In genomic region chr16:17145029-17145428, GRCh38 we compare ENCODE assay signal across 35 cellular contexts.
A peak's percentile ranks its signal among the peaks of the same experiment; 100 is the strongest.
DNase-seq lines count a peak whose midpoint lies in the region; ATAC-seq, FAIRE-seq and TF ChIP-seq lines count a peak whose summit lies in the region.
"Had no signal": no experiment of that assay in that cellular context is flagged by ENCODE, and none has a peak within 500 bp of the region (broad histone marks: within the 10 kb centered on the region; RNA-seq: fewer than 3 reads in every experiment).

No MANE protein-coding gene starts in this region.

- H3K9ac ChIP-seq in HepG2 (ENCODE audit: insufficient read depth, low read depth, low read length), result no peak overlapping the region
- no peak overlapping the region for H3K9ac ChIP-seq in H9 (ENCODE audit: extremely low read depth, insufficient read length, low read length)
- no peak overlapping the region for H3K9ac ChIP-seq in K562 (ENCODE audit: insufficient read depth in 1 of 2, low read depth in 2 of 2, low read length in 2 of 2)
- H3K9ac ChIP-seq: BLaER1; BLaER1 treated with 17β-estradiol and CSF1 and Interleukin-3, amounts not matched to agents 10 nM and 100 nM had no signal

- no peak overlapping the region for H2BK15ac ChIP-seq in H9 (ENCODE audit: low read depth, low read length)

- no peak overlapping the region for H2AK5ac ChIP-seq in H9 (ENCODE audit: insufficient read length, low read length)

- no peak overlapping the region for H2BK20ac ChIP-seq in H9 (ENCODE audit: low read depth, low read length, poor library complexity, severe bottlenecking)

- no peaks in the 10 kb centered on the region for H3K9me1 ChIP-seq in K562 (ENCODE audit: control insufficient read depth, insufficient read depth, low read length)

- H3K23me2 ChIP-seq in H9 (ENCODE audit: insufficient read length, low read depth, low read length, poor library complexity, severe bottlenecking), result no peaks in the 10 kb centered on the region

- in situ Hi-C loops in HepG2 (cut with HindIII; ENCODE audit: extremely low pct_ligation_motif_present, low pct_unique_long_range_greater_than_20kb) (no loop called here), K562 (cut with MboI) (no loop called here)

- no peaks in the 10 kb centered on the region for H3K27me3 ChIP-seq in HepG2 (ENCODE audit: control insufficient read depth in 1 of 2, insufficient read depth in 2 of 2, low read length in 2 of 2)
- H3K27me3 ChIP-seq in right lobe of liver, result no peaks in the 10 kb centered on the region
- no peaks in the 10 kb centered on the region for H3K27me3 ChIP-seq in H9 (ENCODE audit: insufficient read depth, low read length)
- H3K27me3 ChIP-seq in K562 (ENCODE audit: control insufficient read depth in 2 of 2, insufficient read depth in 2 of 2, low read length in 2 of 2), result no peaks in the 10 kb centered on the region
- no peaks in the 10 kb centered on the region for H3K27me3 ChIP-seq in MG63
- H3K27me3 ChIP-seq in H7 (ENCODE audit: control insufficient read depth, insufficient read depth, low read length), result no peaks in the 10 kb centered on the region
- H3K27me3 ChIP-seq: BE2C; BLaER1; BLaER1 treated with 17β-estradiol and CSF1 and Interleukin-3, amounts not matched to agents 10 nM and 100 nM had no signal

- FAIRE-seq in HepG2 (lab: Jason Lieb, UNC) (no peak), A549 (lab: Jason Lieb, UNC) (no peak), K562 (lab: Jason Lieb, UNC) (no peak)
- FAIRE-seq: A204.1, D721Med had no signal

- no peaks in the 10 kb centered on the region for H3K36me3 Mint-ChIP-seq in H9 (ENCODE audit: insufficient read depth in 1 of 3, low read depth in 3 of 3)

- no peaks in the 10 kb centered on the region for H3K4me1 ChIP-seq in HepG2 (ENCODE audit: insufficient read depth, low read length)
- no peaks in the 10 kb centered on the region for H3K4me1 ChIP-seq in right lobe of liver
- no peaks in the 10 kb centered on the region for H3K4me1 ChIP-seq in A549
- H3K4me1 ChIP-seq in H9 (ENCODE audit: insufficient read depth, low read length), result no peaks in the 10 kb centered on the region
- no peaks in the 10 kb centered on the region for H3K4me1 ChIP-seq in K562 (replicated peaks in 1 of 2; ENCODE audit: control insufficient read depth in 2 of 2, insufficient read depth in 2 of 2, low read length in 2 of 2)
- H3K4me1 ChIP-seq: BE2C; BLaER1; BLaER1 treated with 17β-estradiol and CSF1 and Interleukin-3, amounts not matched to agents 10 nM and 100 nM; Caco-2 had no signal

- DNase-seq in HepG2 (ENCODE audit: low spot score) (no peak), right lobe of liver (no peak), A549 (ENCODE audit: low read depth in 1 of 2, low spot score in 1 of 2) (no peak), H9 (no peak), K562 (ENCODE audit: extremely low read depth in 1 of 4, low spot score in 3 of 4) (no peak), MG63 (no peak), GM10248 (ENCODE audit: extremely low spot score) (no peak), H7 (no peak)
- DNase-seq: 8988T; ACHN; AML-193; BE2C; C1 segment of cervical spinal cord; Caco-2; Calu3; CD4-positive, alpha-beta memory T cell; CD4-positive, alpha-beta T cell; CD4-positive, CD25-positive, alpha-beta regulatory T cell; CD8-positive, alpha-beta memory T cell; CD8-positive, alpha-beta T cell; COR-L47; DMS 273 treated with DMSO at 0.1 percent for 48 hours; DMS153; DMS53; DMS79 treated with DMSO at 0.1 percent for 48 hours; DND-41; EL had no signal

- no peak overlapping the region for H3K23ac ChIP-seq in H9 (ENCODE audit: insufficient read length, low read depth, low read length)

- no peak for TF ChIP-seq CTCF in HepG2 (CRISPR knock-in tag; IDR thresholded peaks at IDR 0.05)
- TF ChIP-seq CTCF in right lobe of liver (IDR thresholded peaks at IDR 0.05), result no peak
- no peak for TF ChIP-seq CTCF in A549 (IDR thresholded peaks at IDR 0.05)
- TF ChIP-seq CTCF in H9 (conservative IDR thresholded peaks at IDR 0.05), result no peak
- no peak for TF ChIP-seq CTCF in K562 (IDR thresholded peaks at IDR 0.05 in 2 of 3, conservative IDR thresholded peaks at IDR 0.05 in 1 of 3; ENCODE audit: insufficient read depth in 2 of 3, low read depth in 1 of 3, low read length in 3 of 3)
- TF ChIP-seq CTCF in GM10248 (IDR thresholded peaks at IDR 0.05; ENCODE audit: control extremely low read depth, extremely low read depth, low read depth, missing control alignments), result no peak

- H2AFZ ChIP-seq in HepG2 (ENCODE audit: low read length) (no peak overlapping the region), H9 (ENCODE audit: low read length) (no peak overlapping the region), K562 (ENCODE audit: low read depth, low read length) (no peak overlapping the region)

- BruUV-seq in HepG2 (replicated peaks; lab: Mats Ljungman, UMichigan) (no TSS peak), K562 (replicated peaks; lab: Mats Ljungman, UMichigan) (no TSS peak)

- no peak overlapping the region for H3K18ac ChIP-seq in H9 (ENCODE audit: insufficient read length, low read depth, low read length)

- no peak overlapping the region for H3K4ac ChIP-seq in H9 (ENCODE audit: low read depth, low read length)

- H4K20me1 ChIP-seq in HepG2 (ENCODE audit: insufficient read depth, low read length) (no peaks in the 10 kb centered on the region), H9 (ENCODE audit: control insufficient read depth, insufficient read depth, insufficient read length) (no peaks in the 10 kb centered on the region), K562 (replicated peaks; ENCODE audit: control insufficient read depth, insufficient read depth, low read length) (no peaks in the 10 kb centered on the region)

- no peak overlapping the region for H3T11ph ChIP-seq in H9 (ENCODE audit: low read length)

- 0 out of 2 replicates have a peak, but pooled peaks cover 1% of the 10 kb centered on the region for H3K27me3 Mint-ChIP-seq in H9 (ENCODE audit: low read depth)
- H3K27me3 Mint-ChIP-seq: B cell; CD4-positive, alpha-beta memory T cell; CD4-positive, alpha-beta T cell; CD4-positive, CD25-positive, alpha-beta regulatory T cell; CD8-positive, alpha-beta memory T cell had no signal

- 4% methylated on average over 2 of the region's 2 CpGs for WGBS in HepG2 (ENCODE audit: low lambda C conversion rate)
- WGBS in right lobe of liver (ENCODE audit: insufficient coverage, low coverage, low lambda C conversion rate, missing lambda C conversion rate), result no CpG with 5 or more reads among the region's 2 CpGs
- WGBS in A549 (ENCODE audit: missing lambda C conversion rate), result 55% methylated on average over 2 of the region's 2 CpGs
- WGBS in H9 (ENCODE audit: extremely low coverage, insufficient read length, low lambda C conversion rate), result no CpG with 5 or more reads among the region's 2 CpGs
- 45% methylated on average over 2 of the region's 2 CpGs for WGBS in K562 (ENCODE audit: insufficient coverage, low coverage, missing lambda C conversion rate)

- H3K36me3 ChIP-seq in HepG2 (replicated peaks in 1 of 2; ENCODE audit: control insufficient read depth in 1 of 2, insufficient read depth in 2 of 2, low read length in 2 of 2) (no peaks in the 10 kb centered on the region), right lobe of liver (no peaks in the 10 kb centered on the region), K562 (ENCODE audit: control insufficient read depth, insufficient read depth, low read length) (no peaks in the 10 kb centered on the region), MG63 (no peaks in the 10 kb centered on the region), H7 (replicated peaks; ENCODE audit: control insufficient read depth, insufficient read depth, low read length) (no peaks in the 10 kb centered on the region)
- H3K36me3 ChIP-seq: BE2C had no signal

- no peak overlapping the region for H4K8ac ChIP-seq in H9 (replicated peaks; ENCODE audit: insufficient read length, low read depth, low read length)

- H3K4me3 ChIP-seq in HepG2 (replicated peaks in 1 of 3; ENCODE audit: insufficient read depth in 1 of 3, low read depth in 2 of 3, low read length in 3 of 3) (no peak overlapping the region), right lobe of liver (no peak overlapping the region), A549 (no peak overlapping the region), K562 (no peak overlapping the region), MG63 (no peak overlapping the region), H7 (ENCODE audit: insufficient read depth, low read depth, low read length) (no peak overlapping the region)
- H3K4me3 ChIP-seq: BLaER1; BLaER1 treated with 17β-estradiol and CSF1 and Interleukin-3, amounts not matched to agents 10 nM and 100 nM had no signal

- peak overlapping the region; percentile 17 for H3K56ac ChIP-seq in H9 (ENCODE audit: insufficient read length, low read depth, low read length)

- ATAC-seq in HepG2 (no peak), right lobe of liver (no peak), A549 (no peak), K562 (no peak)
- ATAC-seq: CD8-positive, alpha-beta T cell had no signal

- H3K9me3 ChIP-seq in HepG2 (ENCODE audit: low read length) (no peaks in the 10 kb centered on the region), right lobe of liver (no peaks in the 10 kb centered on the region), A549 (no peaks in the 10 kb centered on the region), H9 (ENCODE audit: control insufficient read depth, low read depth, low read length) (no peaks in the 10 kb centered on the region), K562 (replicated peaks; ENCODE audit: control insufficient read depth, insufficient read depth, low read depth, low read length) (no peaks in the 10 kb centered on the region), MG63 (no peaks in the 10 kb centered on the region)
- H3K9me3 ChIP-seq: BE2C; BLaER1; BLaER1 treated with 17β-estradiol and CSF1 and Interleukin-3, amounts not matched to agents 10 nM and 100 nM; Caco-2 had no signal

- H2BK5ac ChIP-seq in H9 (ENCODE audit: insufficient read length, low read length), result no peak overlapping the region

- H3K14ac ChIP-seq in H9 (ENCODE audit: insufficient read depth, low read length), result no peak overlapping the region

- H4K91ac ChIP-seq in H9 (ENCODE audit: insufficient read length, low read depth, low read length), result no peak overlapping the region

- H3K4me3 Mint-ChIP-seq in H9, result no peak overlapping the region
- H3K4me3 Mint-ChIP-seq: B cell; CD14-positive monocyte; CD4-positive, alpha-beta memory T cell; CD4-positive, alpha-beta T cell; CD4-positive, CD25-positive, alpha-beta regulatory T cell; CD8-positive, alpha-beta memory T cell; CD8-positive, alpha-beta T cell had no signal

- POLR2A ChIA-PET in HepG2 (lab: Yijun Ruan, JAX) (no interaction called here), A549 (lab: Yijun Ruan, JAX) (no interaction called here), K562 (lab: Yijun Ruan, JAX) (no interaction called here), GM10248 (lab: Yijun Ruan, JAX) (no interaction called here)

- TF ChIP-seq RAD21 in HepG2 (CRISPR knock-in tag; IDR thresholded peaks at IDR 0.05), result no peak
- no peak for TF ChIP-seq RAD21 in A549 (conservative IDR thresholded peaks at IDR 0.05 in 1 of 2, IDR thresholded peaks at IDR 0.05 in 1 of 2)
- no peak for TF ChIP-seq RAD21 in K562 (CRISPR knock-in tag; conservative IDR thresholded peaks at IDR 0.05 in 1 of 2, IDR thresholded peaks at IDR 0.05 in 1 of 2)

- H3K79me1 ChIP-seq in H9 (ENCODE audit: insufficient read depth, low read depth, low read length, poor library complexity, severe bottlenecking), result no peaks in the 10 kb centered on the region

- no peak overlapping the region for H3K27ac Mint-ChIP-seq in H9
- H3K27ac Mint-ChIP-seq: B cell; CD14-positive monocyte; CD4-positive, alpha-beta T cell; CD4-positive, CD25-positive, alpha-beta regulatory T cell; CD8-positive, alpha-beta T cell had no signal

- H3K79me2 ChIP-seq in HepG2 (ENCODE audit: insufficient read depth, low read length) (no peaks in the 10 kb centered on the region), H9 (ENCODE audit: insufficient read depth, low read length) (no peaks in the 10 kb centered on the region), K562 (ENCODE audit: control insufficient read depth, insufficient read depth, low read length) (no peaks in the 10 kb centered on the region)

- H3K4me2 ChIP-seq in HepG2 (ENCODE audit: low read depth, low read length) (no peak overlapping the region), A549 (no peak overlapping the region), H9 (ENCODE audit: insufficient read depth, insufficient read length, low read length) (no peak overlapping the region), K562 (ENCODE audit: insufficient read depth, low read length) (no peak overlapping the region)
- H3K4me2 ChIP-seq: BLaER1; BLaER1 treated with 17β-estradiol and CSF1 and Interleukin-3, amounts not matched to agents 10 nM and 100 nM had no signal

- no peaks in the 10 kb centered on the region for H3K9me3 Mint-ChIP-seq in H9
- H3K9me3 Mint-ChIP-seq: CD14-positive monocyte; CD4-positive, alpha-beta memory T cell; CD4-positive, alpha-beta T cell; CD8-positive, alpha-beta memory T cell; CD8-positive, alpha-beta T cell had no signal

- H3K27ac ChIP-seq in HepG2 (ENCODE audit: extremely low read length, insufficient read depth, low read length), result no peak overlapping the region
- H3K27ac ChIP-seq in right lobe of liver, result no peak overlapping the region
- no peak overlapping the region for H3K27ac ChIP-seq in A549
- no peak overlapping the region for H3K27ac ChIP-seq in H9 (ENCODE audit: insufficient read length, low read depth, low read length)
- H3K27ac ChIP-seq in K562 (ENCODE audit: extremely low read depth, low read depth, low read length), result no peak overlapping the region
- H3K27ac ChIP-seq: 22Rv1; BLaER1; BLaER1 treated with 17β-estradiol and CSF1 and Interleukin-3, amounts not matched to agents 10 nM and 100 nM; C4-2B had no signal

- intact Hi-C loops in HepG2 (cut with micrococcal nuclease; ENCODE audit: unreplicated experiment), result no loop called here
- intact Hi-C loops in right lobe of liver (cut with DNase I), result no loop called here
- intact Hi-C loops in K562 (cut with micrococcal nuclease), result no loop called here

- TF ChIP-seq POLR2A in HepG2 (IDR thresholded peaks at IDR 0.05; ENCODE audit: insufficient read depth in 1 of 2, low read depth in 2 of 2, low read length in 2 of 2), result no peak
- TF ChIP-seq POLR2A in right lobe of liver (IDR thresholded peaks at IDR 0.05), result no peak
- no peak for TF ChIP-seq POLR2A in A549 (IDR thresholded peaks at IDR 0.05; ENCODE audit: low read length)
- no peak for TF ChIP-seq POLR2A in K562 (conservative IDR thresholded peaks at IDR 0.05)

- CTCF ChIA-PET in HepG2 (lab: Yijun Ruan, JAX; ENCODE audit: low intra/inter-chr PET ratio, low total read pairs), result no interaction called here
- CTCF ChIA-PET in A549 (lab: Yijun Ruan, JAX), result no interaction called here
- CTCF ChIA-PET in K562 (lab: Yijun Ruan, JAX; ENCODE audit: low intra/inter-chr PET ratio), result no interaction called here
- CTCF ChIA-PET in GM10248 (lab: Yijun Ruan, JAX), result no interaction called here

- TF ChIP-seq EP300 in HepG2 (IDR thresholded peaks at IDR 0.05; ENCODE audit: low read depth in 2 of 2, low read length in 2 of 2) (no peak), HepG2 (CRISPR knock-in tag; IDR thresholded peaks at IDR 0.05; ENCODE audit: borderline replicate concordance) (no peak), A549 (IDR thresholded peaks at IDR 0.05) (no peak), K562 (IDR thresholded peaks at IDR 0.05; ENCODE audit: low read length) (no peak)

- H4K5ac ChIP-seq in H9 (ENCODE audit: insufficient read length, low read depth, low read length), result no peak overlapping the region

- peaks cover 0 to 5% of the 10 kb centered on the region in 2 experiments; a peak in 1 of 4 replicates for H3K4me1 Mint-ChIP-seq in H9
- H3K4me1 Mint-ChIP-seq: B cell; CD14-positive monocyte; CD8-positive, alpha-beta memory T cell had no signal

- no peak overlapping the region for H2BK12ac ChIP-seq in H9 (ENCODE audit: insufficient read length, low read depth, low read length)

- no peak overlapping the region for H2BK120ac ChIP-seq in H9 (ENCODE audit: low read depth, low read length, poor library complexity, severe bottlenecking)

Comparison
In these comparisons a context has a peak if more than half of its experiments do, and no peak if none do; other contexts are left out.
1. Of the 241 proteins assayed by ChIP-seq in both HepG2 and K562: peak only in HepG2: MAFF and MAFK; only in K562: none; in both: none; in neither: 239.